In genomic region chr5:180621311-180621710, GRCh38 we compare ENCODE assay signal across 7 cellular contexts. TPM values are rescaled to one million over a fixed set of nuclear protein-coding genes. Genes with fewer than 3 reads are reported as not detected.
"Had no signal": no experiment of that assay in that cellular context is flagged by ENCODE, and none has a peak within 500 bp of the region (broad histone marks: within the 10 kb centered on the region; RNA-seq: fewer than 3 reads in every experiment).

No MANE protein-coding gene starts in this region.

- H3K4me3 ChIP-seq: GM23338 had no signal

- H3K4me3 Mint-ChIP-seq: GM23338, H9 had no signal

- H3K27ac Mint-ChIP-seq: GM23338 had no signal

- DNase-seq: H9, HCEC 1CT, IMR-90, KBM-7 had no signal

- H3K9me3 Mint-ChIP-seq: GM23338, H9 had no signal

- ATAC-seq: GM23338 had no signal

RNA-seq across cellular contexts. Expression of gene FLT4, which starts 28.1 kb away (rescaled TPM):
- total RNA-seq: HT-29 had no signal

RNA-seq across cellular contexts. Expression of gene SCGB3A1, which starts 30.0 kb away (rescaled TPM):
- total RNA-seq: GM23338, H1, H9, HT-29, IMR-90 had no signal
